Comparison of ENCODE assay signal across 28 cellular contexts in the genomic region with DNA sequence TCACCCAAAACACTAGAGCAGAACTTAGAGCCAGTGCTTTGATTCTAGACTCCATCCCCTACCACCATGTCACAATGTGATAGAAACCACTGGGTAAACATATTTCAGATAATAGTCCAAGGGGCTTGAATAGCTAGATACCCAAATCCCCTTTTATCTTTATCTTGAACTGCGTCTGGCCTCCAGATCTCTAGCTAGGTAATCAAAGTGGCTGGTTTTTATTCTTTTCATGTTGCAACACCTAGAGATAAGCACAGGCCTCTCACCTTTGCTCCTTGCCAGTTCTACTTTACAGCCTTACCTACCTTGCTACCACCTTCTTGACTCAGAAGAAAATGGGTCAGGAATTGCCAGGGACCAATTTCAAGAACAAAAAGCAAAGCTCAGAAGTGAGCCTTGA.
"Had no signal": no experiment of that assay in that cellular context is flagged by ENCODE, and none has a peak within 500 bp of the region (broad histone marks: within the 10 kb centered on the region; RNA-seq: fewer than 3 reads in every experiment).

No MANE protein-coding gene starts in this region.

- H3K36me3 ChIP-seq: esophagus squamous epithelium, gastrocnemius medialis, heart right ventricle, left lung, lower lobe of right lung had no signal

- H3K4me3 Mint-ChIP-seq: effector memory CD8-positive, alpha-beta T cell; endodermal cell; immature natural killer cell; naive B cell had no signal

- DNase-seq: dermis blood vessel endothelial cell; dorsolateral prefrontal cortex; effector CD4-positive, alpha-beta T cell; effector memory CD8-positive, alpha-beta T cell; endodermal cell; erythroblast; esophagus squamous epithelium; foreskin fibroblast; foreskin melanocyte; gastrocnemius medialis; glutamatergic neuron; head of caudate nucleus; heart right ventricle; hypothalamus; immature natural killer cell; islet precursor cell; kidney; kidney glomerular epithelial cell; left lung; left ventricle myocardium superior; lower lobe of right lung; mesenchymal stem cell; midbrain; naive B cell had no signal

- ATAC-seq: effector memory CD8-positive, alpha-beta T cell; esophagus mucosa; gastrocnemius medialis; heart right ventricle; left lung; left ventricle myocardium superior; lower lobe of right lung had no signal

- H3K4me1 ChIP-seq: left lung, lower lobe of right lung had no signal

- H3K4me1 Mint-ChIP-seq: immature natural killer cell, naive B cell had no signal

- FAIRE-seq: colon, endometrium, kidney had no signal

- H3K4me3 ChIP-seq: coronary artery, dorsolateral prefrontal cortex, esophagus squamous epithelium, gastrocnemius medialis, heart right ventricle, left lung, lower lobe of right lung had no signal

- H3K9me3 Mint-ChIP-seq: endodermal cell had no signal

- H3K27ac Mint-ChIP-seq: effector memory CD8-positive, alpha-beta T cell; endodermal cell; immature natural killer cell; naive B cell had no signal

- H3K9me3 ChIP-seq: esophagus squamous epithelium, gastrocnemius medialis, heart right ventricle, left lung, lower lobe of right lung had no signal

- H3K27me3 ChIP-seq: esophagus squamous epithelium, gastrocnemius medialis, heart right ventricle, left lung had no signal

- H3K36me3 Mint-ChIP-seq: immature natural killer cell, naive B cell had no signal
